In the genomic region with DNA sequence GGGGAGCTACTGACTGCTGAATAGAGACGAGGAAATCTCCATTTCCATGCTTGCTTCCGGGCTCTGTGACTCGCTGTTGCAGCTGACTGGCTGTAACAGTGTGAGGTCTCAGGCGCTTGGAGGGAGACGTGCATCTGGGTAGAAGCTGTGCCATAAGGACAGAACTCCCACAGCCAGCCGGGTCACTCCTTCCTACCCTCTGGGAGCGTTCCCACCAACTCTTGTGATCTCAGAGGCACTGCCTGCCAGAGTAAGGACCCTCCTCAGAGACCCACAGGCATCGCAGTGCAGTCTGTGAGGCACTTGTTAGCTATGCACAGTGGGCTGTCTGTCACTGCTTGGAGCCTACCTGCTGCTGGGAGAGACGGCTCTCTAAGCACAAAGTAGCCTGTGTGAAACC, we compare ENCODE assay signal across 12 cellular contexts.
DNase-seq lines count a peak whose midpoint lies in the region; ATAC-seq and TF ChIP-seq lines count a peak whose summit lies in the region.
"Had no signal": no experiment of that assay in that cellular context is flagged by ENCODE, and none has a peak within 500 bp of the region (broad histone marks: within the 10 kb centered on the region; RNA-seq: fewer than 3 reads in every experiment).

No MANE protein-coding gene starts in this region.

- no peaks in the 10 kb centered on the region for H3K27me3 ChIP-seq in left lung
- H3K27me3 ChIP-seq: breast epithelium, gastrocnemius medialis had no signal

- H3K27ac ChIP-seq in left lung = no peak overlapping the region
- H3K27ac ChIP-seq in RWPE1 = no peak overlapping the region
- H3K27ac ChIP-seq: 22Rv1 had no signal

- CTCF ChIA-PET in WTC11 (lab: Charles Lee) = interaction anchor here (1.2 kb wide), 2 partner anchors 14 to 201 kb away, joined by 3 to 4 read pairs; no protein-coding TSS in a partner anchor
- CTCF ChIA-PET in RWPE1 (lab: Yijun Ruan, JAX) = no interaction called here

- ATAC-seq in WTC11 = peak; percentile 57
- peak; percentile 58 for ATAC-seq in left lung
- ATAC-seq in GM21723 (IDR thresholded peaks at IDR 0.05; ENCODE audit: unreplicated experiment) = no peak
- ATAC-seq in HG02884 (IDR thresholded peaks at IDR 0.05; ENCODE audit: unreplicated experiment) = no peak

- H3K4me1 ChIP-seq in left lung = no peaks in the 10 kb centered on the region
- H3K4me1 ChIP-seq: breast epithelium had no signal

- no peaks in the 10 kb centered on the region for H3K27me3 Mint-ChIP-seq in WTC11 (ENCODE audit: low read depth)

- DNase-seq in NCI-H748 (lab: John Stamatoyannopoulos, UW; ENCODE audit: unreplicated experiment) (peak; percentile 33), NCI-H748 treated with DMSO at 0.1 percent for 48 hours (lab: John Stamatoyannopoulos, UW) (no peak), WTC11 (ENCODE audit: low spot score) (peak; percentile 51), left lung (no peak), SIG-M5 (lab: John Stamatoyannopoulos, UW) (no peak), RWPE1 (ENCODE audit: low spot score) (no peak)
- DNase-seq: gastrocnemius medialis, NCI-H2081 had no signal

- POLR2A ChIA-PET in WTC11 (lab: Charles Lee) = no interaction called here
- POLR2A ChIA-PET in RWPE1 (lab: Yijun Ruan, JAX; ENCODE audit: low non-redundant PET) = interaction anchor here (0.6 kb wide), 1 partner anchor 8 kb away, joined by 3 read pairs; no protein-coding TSS in a partner anchor

- H3K9me3 Mint-ChIP-seq in WTC11 = no peaks in the 10 kb centered on the region

- peaks cover 0 to 3% of the 10 kb centered on the region in 2 donors for H3K9me3 ChIP-seq in left lung
- H3K9me3 ChIP-seq: breast epithelium, gastrocnemius medialis had no signal

- no peak overlapping the region for H3K4me3 ChIP-seq in left lung
- H3K4me3 ChIP-seq: breast epithelium, gastrocnemius medialis had no signal

- peaks cover 69% of the 10 kb centered on the region for H3K4me1 Mint-ChIP-seq in WTC11

- H3K36me3 Mint-ChIP-seq in WTC11 = peaks cover 3% of the 10 kb centered on the region; the same call in 1 of the 2 replicates

- intact Hi-C loops in left lung (cut with DNase I) = no loop called here

- no peaks in the 10 kb centered on the region for H3K36me3 ChIP-seq in left lung
- H3K36me3 ChIP-seq: breast epithelium, gastrocnemius medialis had no signal

- TF ChIP-seq CTCF in WTC11 (IDR thresholded peaks at IDR 0.05) (no peak), left lung (IDR thresholded peaks at IDR 0.05) (no peak), RWPE1 (conservative IDR thresholded peaks at IDR 0.05; ENCODE audit: low read depth) (no peak)

- H3K27ac Mint-ChIP-seq in WTC11 = peak overlapping the region; percentile 97

- 0 out of 2 replicates have a peak overlapping the region, but pooled peaks have one; percentile 19 for H3K4me3 Mint-ChIP-seq in WTC11

TF ChIP-seq in WTC11, 78 proteins besides CTCF, POLR2A, EP300 and RAD21:
- TF ChIP-seq, protein P1, sequence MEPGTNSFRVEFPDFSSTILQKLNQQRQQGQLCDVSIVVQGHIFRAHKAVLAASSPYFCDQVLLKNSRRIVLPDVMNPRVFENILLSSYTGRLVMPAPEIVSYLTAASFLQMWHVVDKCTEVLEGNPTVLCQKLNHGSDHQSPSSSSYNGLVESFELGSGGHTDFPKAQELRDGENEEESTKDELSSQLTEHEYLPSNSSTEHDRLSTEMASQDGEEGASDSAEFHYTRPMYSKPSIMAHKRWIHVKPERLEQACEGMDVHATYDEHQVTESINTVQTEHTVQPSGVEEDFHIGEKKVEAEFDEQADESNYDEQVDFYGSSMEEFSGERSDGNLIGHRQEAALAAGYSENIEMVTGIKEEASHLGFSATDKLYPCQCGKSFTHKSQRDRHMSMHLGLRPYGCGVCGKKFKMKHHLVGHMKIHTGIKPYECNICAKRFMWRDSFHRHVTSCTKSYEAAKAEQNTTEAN (CRISPR knock-in tag; IDR thresholded peaks at IDR 0.05) = 0 out of 2 replicates have a peak, but pooled peaks have one; percentile 57
- 0 out of 2 replicates have a peak, but pooled peaks have one; percentile 18 for TF ChIP-seq ZBTB21 (CRISPR knock-in tag; IDR thresholded peaks at IDR 0.05; ENCODE audit: borderline replicate concordance)
- peak; percentile 71; the same call in 1 of the 2 replicates for TF ChIP-seq CBFB (CRISPR knock-in tag; IDR thresholded peaks at IDR 0.05; ENCODE audit: low read depth)
- TF ChIP-seq, protein P2, sequence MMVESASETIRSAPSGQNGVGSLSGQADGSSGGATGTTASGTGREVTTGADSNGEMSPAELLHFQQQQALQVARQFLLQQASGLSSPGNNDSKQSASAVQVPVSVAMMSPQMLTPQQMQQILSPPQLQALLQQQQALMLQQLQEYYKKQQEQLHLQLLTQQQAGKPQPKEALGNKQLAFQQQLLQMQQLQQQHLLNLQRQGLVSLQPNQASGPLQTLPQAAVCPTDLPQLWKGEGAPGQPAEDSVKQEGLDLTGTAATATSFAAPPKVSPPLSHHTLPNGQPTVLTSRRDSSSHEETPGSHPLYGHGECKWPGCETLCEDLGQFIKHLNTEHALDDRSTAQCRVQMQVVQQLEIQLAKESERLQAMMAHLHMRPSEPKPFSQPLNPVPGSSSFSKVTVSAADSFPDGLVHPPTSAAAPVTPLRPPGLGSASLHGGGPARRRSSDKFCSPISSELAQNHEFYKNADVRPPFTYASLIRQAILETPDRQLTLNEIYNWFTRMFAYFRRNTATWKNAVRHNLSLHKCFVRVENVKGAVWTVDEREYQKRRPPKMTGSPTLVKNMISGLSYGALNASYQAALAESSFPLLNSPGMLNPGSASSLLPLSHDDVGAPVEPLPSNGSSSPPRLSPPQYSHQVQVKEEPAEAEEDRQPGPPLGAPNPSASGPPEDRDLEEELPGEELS (CRISPR knock-in tag; IDR thresholded peaks at IDR 0.05) = no peak
- TF ChIP-seq, protein P3, sequence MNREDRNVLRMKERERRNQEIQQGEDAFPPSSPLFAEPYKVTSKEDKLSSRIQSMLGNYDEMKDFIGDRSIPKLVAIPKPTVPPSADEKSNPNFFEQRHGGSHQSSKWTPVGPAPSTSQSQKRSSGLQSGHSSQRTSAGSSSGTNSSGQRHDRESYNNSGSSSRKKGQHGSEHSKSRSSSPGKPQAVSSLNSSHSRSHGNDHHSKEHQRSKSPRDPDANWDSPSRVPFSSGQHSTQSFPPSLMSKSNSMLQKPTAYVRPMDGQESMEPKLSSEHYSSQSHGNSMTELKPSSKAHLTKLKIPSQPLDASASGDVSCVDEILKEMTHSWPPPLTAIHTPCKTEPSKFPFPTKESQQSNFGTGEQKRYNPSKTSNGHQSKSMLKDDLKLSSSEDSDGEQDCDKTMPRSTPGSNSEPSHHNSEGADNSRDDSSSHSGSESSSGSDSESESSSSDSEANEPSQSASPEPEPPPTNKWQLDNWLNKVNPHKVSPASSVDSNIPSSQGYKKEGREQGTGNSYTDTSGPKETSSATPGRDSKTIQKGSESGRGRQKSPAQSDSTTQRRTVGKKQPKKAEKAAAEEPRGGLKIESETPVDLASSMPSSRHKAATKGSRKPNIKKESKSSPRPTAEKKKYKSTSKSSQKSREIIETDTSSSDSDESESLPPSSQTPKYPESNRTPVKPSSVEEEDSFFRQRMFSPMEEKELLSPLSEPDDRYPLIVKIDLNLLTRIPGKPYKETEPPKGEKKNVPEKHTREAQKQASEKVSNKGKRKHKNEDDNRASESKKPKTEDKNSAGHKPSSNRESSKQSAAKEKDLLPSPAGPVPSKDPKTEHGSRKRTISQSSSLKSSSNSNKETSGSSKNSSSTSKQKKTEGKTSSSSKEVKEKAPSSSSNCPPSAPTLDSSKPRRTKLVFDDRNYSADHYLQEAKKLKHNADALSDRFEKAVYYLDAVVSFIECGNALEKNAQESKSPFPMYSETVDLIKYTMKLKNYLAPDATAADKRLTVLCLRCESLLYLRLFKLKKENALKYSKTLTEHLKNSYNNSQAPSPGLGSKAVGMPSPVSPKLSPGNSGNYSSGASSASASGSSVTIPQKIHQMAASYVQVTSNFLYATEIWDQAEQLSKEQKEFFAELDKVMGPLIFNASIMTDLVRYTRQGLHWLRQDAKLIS (CRISPR knock-in tag; IDR thresholded peaks at IDR 0.05; ENCODE audit: borderline replicate concordance) = peak; percentile 47; the same call in 1 of the 2 replicates
- TF ChIP-seq, protein P4, sequence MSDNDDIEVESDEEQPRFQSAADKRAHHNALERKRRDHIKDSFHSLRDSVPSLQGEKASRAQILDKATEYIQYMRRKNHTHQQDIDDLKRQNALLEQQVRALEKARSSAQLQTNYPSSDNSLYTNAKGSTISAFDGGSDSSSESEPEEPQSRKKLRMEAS (CRISPR knock-in tag; IDR thresholded peaks at IDR 0.05) = 0 out of 2 replicates have a peak, but pooled peaks have one; percentile 60
- no peak for TF ChIP-seq ZNF263 (CRISPR knock-in tag; IDR thresholded peaks at IDR 0.05; ENCODE audit: low read depth)
- TF ChIP-seq MYBL2 (CRISPR knock-in tag; IDR thresholded peaks at IDR 0.05) = no peak
- TF ChIP-seq, protein P5, sequence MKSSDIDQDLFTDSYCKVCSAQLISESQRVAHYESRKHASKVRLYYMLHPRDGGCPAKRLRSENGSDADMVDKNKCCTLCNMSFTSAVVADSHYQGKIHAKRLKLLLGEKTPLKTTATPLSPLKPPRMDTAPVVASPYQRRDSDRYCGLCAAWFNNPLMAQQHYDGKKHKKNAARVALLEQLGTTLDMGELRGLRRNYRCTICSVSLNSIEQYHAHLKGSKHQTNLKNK (CRISPR knock-in tag; IDR thresholded peaks at IDR 0.05) = no peak
- peak; percentile 15; the same call in 1 of the 2 replicates for TF ChIP-seq ZNF138 (CRISPR knock-in tag; conservative IDR thresholded peaks at IDR 0.05)
- TF ChIP-seq SP1 (CRISPR knock-in tag; conservative IDR thresholded peaks at IDR 0.05) = 0 out of 2 replicates have a peak, but pooled peaks have one; percentile 15
- TF ChIP-seq, protein P6, sequence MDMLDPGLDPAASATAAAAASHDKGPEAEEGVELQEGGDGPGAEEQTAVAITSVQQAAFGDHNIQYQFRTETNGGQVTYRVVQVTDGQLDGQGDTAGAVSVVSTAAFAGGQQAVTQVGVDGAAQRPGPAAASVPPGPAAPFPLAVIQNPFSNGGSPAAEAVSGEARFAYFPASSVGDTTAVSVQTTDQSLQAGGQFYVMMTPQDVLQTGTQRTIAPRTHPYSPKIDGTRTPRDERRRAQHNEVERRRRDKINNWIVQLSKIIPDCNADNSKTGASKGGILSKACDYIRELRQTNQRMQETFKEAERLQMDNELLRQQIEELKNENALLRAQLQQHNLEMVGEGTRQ (CRISPR knock-in tag; IDR thresholded peaks at IDR 0.05) = 0 out of 2 replicates have a peak, but pooled peaks have one; percentile 7
- TF ChIP-seq TEAD1 (CRISPR knock-in tag; IDR thresholded peaks at IDR 0.05) = peak; percentile 52; the same call in 1 of the 2 replicates

Comparison
In these comparisons a context has a peak if more than half of its experiments do, and no peak if none do; other contexts are left out.
1. DNase-seq: peak in NCI-H748 (single experiment) and WTC11 (single experiment); none in NCI-H748 treated with DMSO at 0.1 percent for 48 hours (single experiment), left lung (0 of 2), SIG-M5 (single experiment) and RWPE1 (single experiment).
2. ATAC-seq: peak in WTC11 (single experiment) and left lung (single experiment); none in GM21723 (single experiment) and HG02884 (single experiment).